ENCODE assay signal across 21 cellular contexts in genomic region chr14:91953170-91953985, GRCh38.
"Had no signal": no experiment of that assay in that cellular context is flagged by ENCODE, and none has a peak within 500 bp of the region (broad histone marks: within the 10 kb centered on the region; RNA-seq: fewer than 3 reads in every experiment).

No MANE protein-coding gene starts in this region.

- H3K27ac Mint-ChIP-seq: activated CD4-positive, alpha-beta memory T cell treated with anti-CD3 and anti-CD28 coated beads for 36 hours; activated CD4-positive, alpha-beta T cell treated with anti-CD3 and anti-CD28 coated beads for 36 hours; activated CD8-positive, alpha-beta memory T cell treated with anti-CD3 and anti-CD28 coated beads, Interleukin-2, amount 10 ng/mL, durations not matched to agents 7 days and 5 days; activated naive CD4-positive, alpha-beta T cell treated with anti-CD3 and anti-CD28 coated beads for 36 hours; activated T-helper 2 cell treated with anti-CD3 and anti-CD28 coated beads, Interferon-gamma antibody, Interleukin-2, Interleukin-4, amounts not matched to agents 10 μg/mL and 5 μg/mL and 100 μg/mL, durations not matched to agents 14 hours and 24 hours and 36 hours; memory B cell; stimulated activated naive CD8-positive, alpha-beta T cell treated with anti-CD3 and anti-CD28 coated beads, Interleukin-15, Interleukin-2, amounts not matched to agents 100 ng/mL and 50 ng/mL, for 24 hours; T-helper 1 cell treated with Interleukin-12 subunit alpha and Interleukin-12 subunit beta and Interleukin-4 antibody, amounts not matched to agents 30 μg/mL and 1 μg/mL, for 36 hours had no signal

- H3K36me3 Mint-ChIP-seq: activated CD4-positive, alpha-beta memory T cell treated with anti-CD3 and anti-CD28 coated beads for 36 hours; activated CD8-positive, alpha-beta memory T cell treated with anti-CD3 and anti-CD28 coated beads, Interleukin-2, amount 10 ng/mL, durations not matched to agents 7 days and 5 days; memory B cell; naive thymus-derived CD8-positive, alpha-beta T cell had no signal

- DNase-seq: activated CD4-positive, alpha-beta memory T cell treated with anti-CD3 and anti-CD28 coated beads for 36 hours; activated CD4-positive, alpha-beta T cell treated with anti-CD3 and anti-CD28 coated beads for 36 hours; activated CD8-positive, alpha-beta memory T cell treated with anti-CD3 and anti-CD28 coated beads, Interleukin-2, amount 10 ng/mL, durations not matched to agents 7 days and 5 days; activated naive CD4-positive, alpha-beta T cell treated with anti-CD3 and anti-CD28 coated beads for 36 hours; activated T-cell treated with anti-CD3 and anti-CD28 coated beads, Interleukin-2, amount 50 U/mL, for 1 hour; body of pancreas; cerebellar nuclear complex; dermis blood vessel endothelial cell; foreskin keratinocyte; glutamatergic neuron; left ventricle myocardium superior; naive thymus-derived CD8-positive, alpha-beta T cell; right cardiac atrium; upper lobe of right lung had no signal

- H3K27ac ChIP-seq: body of pancreas, epithelial cell of prostate, foreskin keratinocyte, neutrophil, prostate gland, upper lobe of right lung had no signal

- H3K36me3 ChIP-seq: neutrophil, prostate gland, upper lobe of right lung had no signal

- H3K4me3 ChIP-seq: body of pancreas, prostate gland, upper lobe of right lung had no signal

- H3K4me1 ChIP-seq: foreskin keratinocyte, prostate gland, upper lobe of right lung had no signal

- ATAC-seq: activated CD4-positive, alpha-beta T cell treated with anti-CD3 and anti-CD28 coated beads for 36 hours; activated CD8-positive, alpha-beta memory T cell treated with anti-CD3 and anti-CD28 coated beads, Interleukin-2, amount 10 ng/mL, durations not matched to agents 7 days and 5 days; body of pancreas; foreskin keratinocyte; left ventricle myocardium superior; naive thymus-derived CD8-positive, alpha-beta T cell; upper lobe of right lung had no signal

- H3K4me3 Mint-ChIP-seq: activated CD4-positive, alpha-beta memory T cell treated with anti-CD3 and anti-CD28 coated beads for 36 hours; activated CD4-positive, alpha-beta T cell treated with anti-CD3 and anti-CD28 coated beads for 36 hours; activated CD8-positive, alpha-beta memory T cell treated with anti-CD3 and anti-CD28 coated beads, Interleukin-2, amount 10 ng/mL, durations not matched to agents 7 days and 5 days; activated naive CD4-positive, alpha-beta T cell treated with anti-CD3 and anti-CD28 coated beads for 36 hours; memory B cell; naive thymus-derived CD8-positive, alpha-beta T cell; stimulated activated naive CD8-positive, alpha-beta T cell treated with anti-CD3 and anti-CD28 coated beads, Interleukin-15, Interleukin-2, amounts not matched to agents 100 ng/mL and 50 ng/mL, for 24 hours; T-helper 1 cell treated with Interleukin-12 subunit alpha and Interleukin-12 subunit beta and Interleukin-4 antibody, amounts not matched to agents 30 μg/mL and 1 μg/mL, for 36 hours had no signal

- H3K27me3 ChIP-seq: body of pancreas, upper lobe of right lung had no signal

- H3K9me3 Mint-ChIP-seq: activated CD4-positive, alpha-beta memory T cell treated with anti-CD3 and anti-CD28 coated beads for 36 hours; activated naive CD4-positive, alpha-beta T cell treated with anti-CD3 and anti-CD28 coated beads for 36 hours; activated T-helper 2 cell treated with anti-CD3 and anti-CD28 coated beads, Interferon-gamma antibody, Interleukin-2, Interleukin-4, amounts not matched to agents 10 μg/mL and 5 μg/mL and 100 μg/mL, durations not matched to agents 14 hours and 24 hours and 36 hours; memory B cell; naive thymus-derived CD8-positive, alpha-beta T cell; stimulated activated naive CD8-positive, alpha-beta T cell treated with anti-CD3 and anti-CD28 coated beads, Interleukin-15, Interleukin-2, amounts not matched to agents 100 ng/mL and 50 ng/mL, for 24 hours; T-helper 1 cell treated with Interleukin-12 subunit alpha and Interleukin-12 subunit beta and Interleukin-4 antibody, amounts not matched to agents 30 μg/mL and 1 μg/mL, for 36 hours had no signal

- H3K4me1 Mint-ChIP-seq: activated CD4-positive, alpha-beta T cell treated with anti-CD3 and anti-CD28 coated beads for 36 hours; activated CD8-positive, alpha-beta memory T cell treated with anti-CD3 and anti-CD28 coated beads, Interleukin-2, amount 10 ng/mL, durations not matched to agents 7 days and 5 days; memory B cell had no signal

- H3K9me3 ChIP-seq: body of pancreas, neutrophil, prostate gland, upper lobe of right lung had no signal
